ENCODE assay signal across 8 cellular contexts in genomic region chr14:58427289-58428010, GRCh38. TPM values are rescaled to one million over a fixed set of nuclear protein-coding genes. Genes with fewer than 3 reads are reported as not detected.
DNase-seq lines count a peak whose midpoint lies in the region; ATAC-seq, FAIRE-seq and TF ChIP-seq lines count a peak whose summit lies in the region.

Gene KIAA0586, plus strand, starts transcription at chr14:58427719. Its CDS starts 546 bp downstream, at chr14:58428265.
Gene TIMM9, minus strand, starts transcription at chr14:58427531. Its CDS starts 15,586 bp downstream, at chr14:58411945.

- ATAC-seq in GM18520 (IDR thresholded peaks at IDR 0.05; ENCODE audit: unreplicated experiment) (peak; percentile 57), HG03064 (IDR thresholded peaks at IDR 0.05; ENCODE audit: low read depth, unreplicated experiment) (peak; percentile 80), body of pancreas (peak; percentile 98)

- intact Hi-C loops in body of pancreas (cut with DNase I) (no loop called here), sigmoid colon (cut with DNase I) (loop anchor here (2.0 to 10.0 kb wide), 2 partner anchors 129 to 1057 kb away; partner anchors contain the start of genes ARID4A, JKAMP and L3HYPDH)

- TF ChIP-seq POLR2A in body of pancreas (IDR thresholded peaks at IDR 0.05) (peak in 2 of 3 donors; percentile 83 to 88), sigmoid colon (IDR thresholded peaks at IDR 0.05) (peak; percentile 55 to 69)

- H3K4me1 ChIP-seq in body of pancreas (peaks cover 34% of the 10 kb centered on the region), sigmoid colon (peaks cover 0 to 34% (median 26%) of the 10 kb centered on the region in 4 donors)

- TF ChIP-seq CTCF in 22Rv1 (IDR thresholded peaks at IDR 0.05) (no peak), body of pancreas (IDR thresholded peaks at IDR 0.05) (no peak), sigmoid colon (IDR thresholded peaks at IDR 0.05) (peak in 1 of 4 experiments; percentile 5)

- WGBS in body of pancreas, 2 donors, result 0% methylated on average over 32 of the region's 32 CpGs
- WGBS in sigmoid colon, 2 donors, result 0% methylated on average over 32 of the region's 32 CpGs

- H3K36me3 ChIP-seq in body of pancreas (replicated peaks in 1 of 2; ENCODE audit: insufficient read depth in 1 of 2, low read depth in 2 of 2) (no peaks in the 10 kb centered on the region), sigmoid colon (peaks cover 0 to 32% (median 4%) of the 10 kb centered on the region in 4 donors)

- H3K27ac ChIP-seq in 22Rv1 (peak within 1 kb of the TSS; percentile 91), body of pancreas (peak within 1 kb of the TSS; percentile 66 to 93 (median 88)), sigmoid colon (peak within 1 kb of the TSS; percentile 87 to 96 (median 89))

- peak; percentile 83 for FAIRE-seq in TTC549 (lab: Jason Lieb, UNC)

- H3K27me3 ChIP-seq in body of pancreas, result no peaks in the 10 kb centered on the region
- no peaks in the 10 kb centered on the region for H3K27me3 ChIP-seq in sigmoid colon

- H3K9me3 ChIP-seq in body of pancreas (no peaks in the 10 kb centered on the region), sigmoid colon (no peaks in the 10 kb centered on the region)

- peak; percentile 99 for DNase-seq in NCI-H2107 treated with DMSO at 0.1 percent for 48 hours (lab: John Stamatoyannopoulos, UW; ENCODE audit: unreplicated experiment)
- DNase-seq in body of pancreas, result peak; percentile 94 to 98 (median 97)
- peak; percentile 95 for DNase-seq in iPS DF 4.7 (ENCODE audit: extremely low read depth, low spot score)
- DNase-seq in sigmoid colon, result peak; percentile 99

- H3K4me3 ChIP-seq in body of pancreas, result peak within 1 kb of the TSS; percentile 72 to 85
- peak within 1 kb of the TSS; percentile 78 to 88 (median 84) for H3K4me3 ChIP-seq in sigmoid colon

- TF ChIP-seq EP300 in sigmoid colon (IDR thresholded peaks at IDR 0.05), result peak in 1 of 4 donors; percentile 40

RNA-seq across cellular contexts. Expression of gene KIAA0586, which starts in this region (rescaled TPM):
- total RNA-seq in body of pancreas (10 to 100 TPM in 1 of 2 donors, 1 to 10 TPM in 1; 9.2 to 20.0 TPM), sigmoid colon (10 to 100 TPM; 12.8 to 20.2 (median 16.0) TPM)
- 1 to 10 TPM; 2.5 to 6.8 (median 4.2) TPM for polyA plus RNA-seq in sigmoid colon

RNA-seq across cellular contexts. Expression of gene TIMM9, which starts in this region (rescaled TPM):
- total RNA-seq in body of pancreas, result 10 to 100 TPM; 11.5 to 26.5 TPM
- total RNA-seq in sigmoid colon, result 100 to 1,000 TPM in 1 of 4 donors, 10 to 100 TPM in 3; 70.3 to 130 (median 83.6) TPM
- polyA plus RNA-seq in sigmoid colon, result 10 to 100 TPM; 36.3 to 51.6 (median 39.0) TPM

Comparison
In these comparisons a context has a peak if more than half of its experiments do, and no peak if none do; other contexts are left out.
1. Peak in every context shown above with its lines: DNase-seq, ATAC-seq, H3K4me3 ChIP-seq and H3K27ac ChIP-seq.